Comparison of ENCODE assay signal across 23 cellular contexts in the genomic region with DNA sequence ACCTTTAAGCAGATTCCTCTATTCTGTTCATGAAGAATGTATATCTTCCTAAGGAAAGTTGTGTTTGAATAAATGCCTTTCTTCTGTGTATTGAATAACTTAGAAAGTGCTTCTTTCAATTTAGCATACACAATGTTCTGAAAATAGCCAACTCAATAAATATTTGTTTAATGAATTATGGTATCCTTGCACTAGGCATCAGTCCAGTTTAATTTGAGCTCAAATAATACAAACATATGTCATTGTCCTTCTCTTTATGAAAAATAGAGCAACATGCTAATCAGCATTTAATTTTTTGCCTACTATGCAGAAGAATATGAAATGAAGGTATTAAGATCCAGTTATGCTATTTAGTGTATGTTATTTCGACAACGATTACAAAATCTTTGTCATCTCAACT.
DNase-seq lines count a peak whose midpoint lies in the region; ATAC-seq and TF ChIP-seq lines count a peak whose summit lies in the region.
"Had no signal": no experiment of that assay in that cellular context is flagged by ENCODE, and none has a peak within 500 bp of the region (broad histone marks: within the 10 kb centered on the region; RNA-seq: fewer than 3 reads in every experiment).

No MANE protein-coding gene starts in this region.

- no peak overlapping the region for H3K9ac ChIP-seq in PC-3 (ENCODE audit: low read length)
- H3K9ac ChIP-seq: BLaER1 treated with 17β-estradiol and CSF1 and Interleukin-3, amounts not matched to agents 10 nM and 100 nM; GM23248 had no signal

- H3K27me3 Mint-ChIP-seq in activated T-helper 2 cell treated with anti-CD3 and anti-CD28 coated beads, Interferon-gamma antibody, Interleukin-2, Interleukin-4, amounts not matched to agents 10 μg/mL and 5 μg/mL and 100 μg/mL, durations not matched to agents 14 hours and 24 hours and 36 hours (ENCODE audit: low read depth): no peaks in the 10 kb centered on the region
- H3K27me3 Mint-ChIP-seq: CD4-positive, alpha-beta T cell; CD8-positive, alpha-beta memory T cell had no signal

- BruUV-seq in PC-3 (replicated peaks; lab: Mats Ljungman, UMichigan): no TSS peak

- H3K4me3 Mint-ChIP-seq in activated T-helper 2 cell treated with anti-CD3 and anti-CD28 coated beads, Interferon-gamma antibody, Interleukin-2, Interleukin-4, amounts not matched to agents 10 μg/mL and 5 μg/mL and 100 μg/mL, durations not matched to agents 14 hours and 24 hours and 36 hours (ENCODE audit: low read depth): no peak overlapping the region
- H3K4me3 Mint-ChIP-seq: CD14-positive monocyte; CD4-positive, alpha-beta T cell; CD8-positive, alpha-beta memory T cell had no signal

- H3K27ac ChIP-seq in PC-3 (ENCODE audit: low read length): no peak overlapping the region
- H3K27ac ChIP-seq: A549; BLaER1 treated with 17β-estradiol and CSF1 and Interleukin-3, amounts not matched to agents 10 nM and 100 nM; GM23248 had no signal

- DNase-seq in NCI-H446 treated with DMSO at 0.1 percent for 48 hours (lab: John Stamatoyannopoulos, UW): peak; percentile 38
- DNase-seq in NCI-H446 (lab: John Stamatoyannopoulos, UW): no peak
- DNase-seq in G401 (ENCODE audit: low spot score): peak; percentile 59
- DNase-seq in PC-3: no peak
- no peak for DNase-seq in DMS114 treated with DMSO at 0.1 percent for 48 hours (lab: John Stamatoyannopoulos, UW; ENCODE audit: unreplicated experiment)
- DNase-seq in activated T-helper 2 cell treated with anti-CD3 and anti-CD28 coated beads, Interferon-gamma antibody, Interleukin-2, Interleukin-4, amounts not matched to agents 10 μg/mL and 5 μg/mL and 100 μg/mL, durations not matched to agents 14 hours and 24 hours and 36 hours (ENCODE audit: low spot score): no peak
- DNase-seq: 8988T; ACHN; AML-193; BE2C; CD4-positive, alpha-beta T cell; CD8-positive, alpha-beta memory T cell; DMS153; DND-41; GDM1; GM23248; H7; HCEC 1CT had no signal

- POLR2A ChIA-PET in PC-3 (lab: Charles Lee; ENCODE audit: unreplicated experiment): no interaction called here

- H3K4me2 ChIP-seq in PC-3 (ENCODE audit: low read length): no peak overlapping the region
- H3K4me2 ChIP-seq: A549; BLaER1 treated with 17β-estradiol and CSF1 and Interleukin-3, amounts not matched to agents 10 nM and 100 nM had no signal

- no peaks in the 10 kb centered on the region for H3K36me3 ChIP-seq in PC-3 (ENCODE audit: low read depth, low read length)
- H3K36me3 ChIP-seq: BE2C; BLaER1 treated with 17β-estradiol and CSF1 and Interleukin-3, amounts not matched to agents 10 nM and 100 nM had no signal

- no peaks in the 10 kb centered on the region for H3K36me3 Mint-ChIP-seq in activated T-helper 2 cell treated with anti-CD3 and anti-CD28 coated beads, Interferon-gamma antibody, Interleukin-2, Interleukin-4, amounts not matched to agents 10 μg/mL and 5 μg/mL and 100 μg/mL, durations not matched to agents 14 hours and 24 hours and 36 hours (ENCODE audit: low read depth)
- H3K36me3 Mint-ChIP-seq: CD14-positive monocyte; CD8-positive, alpha-beta memory T cell had no signal

- H4K20me1 ChIP-seq in PC-3 (ENCODE audit: low read length): no peaks in the 10 kb centered on the region
- H4K20me1 ChIP-seq: BLaER1 treated with 17β-estradiol and CSF1 and Interleukin-3, amounts not matched to agents 10 nM and 100 nM had no signal

- no peak overlapping the region for H3K27ac Mint-ChIP-seq in activated T-helper 2 cell treated with anti-CD3 and anti-CD28 coated beads, Interferon-gamma antibody, Interleukin-2, Interleukin-4, amounts not matched to agents 10 μg/mL and 5 μg/mL and 100 μg/mL, durations not matched to agents 14 hours and 24 hours and 36 hours
- H3K27ac Mint-ChIP-seq: CD14-positive monocyte; CD4-positive, alpha-beta T cell; CD8-positive, alpha-beta memory T cell had no signal

- no peaks in the 10 kb centered on the region for H3K9me3 ChIP-seq in PC-3 (ENCODE audit: low read length)
- H3K9me3 ChIP-seq: A549; BE2C; BLaER1 treated with 17β-estradiol and CSF1 and Interleukin-3, amounts not matched to agents 10 nM and 100 nM had no signal

- H3K4me3 ChIP-seq in PC-3 (ENCODE audit: low read length): no peak overlapping the region
- H3K4me3 ChIP-seq: A549; BLaER1 treated with 17β-estradiol and CSF1 and Interleukin-3, amounts not matched to agents 10 nM and 100 nM; GM12878; GM23248 had no signal

- H3K9me2 ChIP-seq in PC-3 (replicated peaks; ENCODE audit: low read length): no peaks in the 10 kb centered on the region

- ATAC-seq in PC-3: peak; percentile 37; the same call in 1 of the 2 replicates
- no peak for ATAC-seq in HG03520 (IDR thresholded peaks at IDR 0.05; ENCODE audit: unreplicated experiment)
- ATAC-seq: A549, GM12878 had no signal

- no peak for TF ChIP-seq CTCF in PC-3 (conservative IDR thresholded peaks at IDR 0.05; ENCODE audit: low read depth, low read length)

- H2AFZ ChIP-seq in PC-3 (ENCODE audit: low read length): no peak overlapping the region
- H2AFZ ChIP-seq: GM23248 had no signal

- no peaks in the 10 kb centered on the region for H3K27me3 ChIP-seq in PC-3 (ENCODE audit: low read length)
- H3K27me3 ChIP-seq: BE2C; BLaER1 treated with 17β-estradiol and CSF1 and Interleukin-3, amounts not matched to agents 10 nM and 100 nM had no signal

- no peaks in the 10 kb centered on the region for H3F3A ChIP-seq in PC-3 (ENCODE audit: low read length, unreplicated experiment)

- intact Hi-C loops in PC-3 (cut with micrococcal nuclease): no loop called here
- intact Hi-C loops in activated T-helper 2 cell treated with anti-CD3 and anti-CD28 coated beads, Interferon-gamma antibody, Interleukin-2, Interleukin-4, amounts not matched to agents 10 μg/mL and 5 μg/mL and 100 μg/mL, durations not matched to agents 14 hours and 24 hours and 36 hours (cut with micrococcal nuclease): no loop called here

- no peaks in the 10 kb centered on the region for H3K4me1 Mint-ChIP-seq in activated T-helper 2 cell treated with anti-CD3 and anti-CD28 coated beads, Interferon-gamma antibody, Interleukin-2, Interleukin-4, amounts not matched to agents 10 μg/mL and 5 μg/mL and 100 μg/mL, durations not matched to agents 14 hours and 24 hours and 36 hours (ENCODE audit: low read depth)
- H3K4me1 Mint-ChIP-seq: CD14-positive monocyte; CD8-positive, alpha-beta memory T cell had no signal

- H3K9me3 Mint-ChIP-seq in activated T-helper 2 cell treated with anti-CD3 and anti-CD28 coated beads, Interferon-gamma antibody, Interleukin-2, Interleukin-4, amounts not matched to agents 10 μg/mL and 5 μg/mL and 100 μg/mL, durations not matched to agents 14 hours and 24 hours and 36 hours: peaks cover 19% of the 10 kb centered on the region

- CTCF ChIA-PET in PC-3 (lab: Charles Lee): no interaction called here

- H3K4me1 ChIP-seq in PC-3 (ENCODE audit: insufficient read depth, low read length): no peaks in the 10 kb centered on the region
- H3K4me1 ChIP-seq: A549; BE2C; BLaER1 treated with 17β-estradiol and CSF1 and Interleukin-3, amounts not matched to agents 10 nM and 100 nM had no signal

- in situ Hi-C loops in G401 (cut with HindIII; ENCODE audit: low sequenced_read_pairs): no loop called here

- H3K79me2 ChIP-seq in PC-3 (ENCODE audit: low read length): no peaks in the 10 kb centered on the region

Comparison
In these comparisons a context has a peak if more than half of its experiments do, and no peak if none do; other contexts are left out.
1. DNase-seq: peak in NCI-H446 treated with DMSO at 0.1 percent for 48 hours (single experiment) and G401 (single experiment); none in NCI-H446 (0 of 2), PC-3 (single experiment), DMS114 treated with DMSO at 0.1 percent for 48 hours (single experiment) and activated T-helper 2 cell treated with anti-CD3 and anti-CD28 coated beads, Interferon-gamma antibody, Interleukin-2, Interleukin-4, amounts not matched to agents 10 μg/mL and 5 μg/mL and 100 μg/mL, durations not matched to agents 14 hours and 24 hours and 36 hours (single experiment).